1 cellular context compared by ENCODE assay signal in the genomic region with DNA sequence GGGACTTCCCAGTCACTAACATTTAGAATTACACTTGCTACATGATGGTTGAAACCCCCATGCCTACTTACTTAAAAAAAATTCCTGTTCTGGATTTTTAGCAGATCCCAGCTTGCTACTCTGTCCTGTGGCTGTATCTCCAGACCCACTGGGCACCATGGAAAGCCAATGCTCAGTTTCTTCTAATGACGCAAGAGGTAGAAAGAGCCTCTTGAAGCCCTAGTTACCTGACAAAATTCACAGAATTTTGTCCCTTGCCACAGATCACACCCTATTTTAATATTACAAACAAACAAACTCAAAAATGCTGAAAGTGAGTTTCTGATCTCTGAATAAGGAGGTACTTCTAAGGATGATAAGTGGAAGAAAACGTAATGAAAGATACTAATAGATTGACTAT.
TF ChIP-seq lines count a peak whose summit lies in the region.

No MANE protein-coding gene starts in this region.

TF ChIP-seq in K562, 482 proteins besides CTCF, POLR2A, EP300 and RAD21 (continued from another document):
- TF ChIP-seq CEBPG (CRISPR knock-in tag; IDR thresholded peaks at IDR 0.05) (no peak), CEBPG (tag; conservative IDR thresholded peaks at IDR 0.05 in 1 of 2, IDR thresholded peaks at IDR 0.05 in 1 of 2) (peak; percentile 50 to 82), ZNF584 (CRISPR knock-in tag; IDR thresholded peaks at IDR 0.05; ENCODE audit: low read depth) (0 out of 2 replicates have a peak, but pooled peaks have one; percentile 40)
